20 cellular contexts compared by ENCODE assay signal in genomic region chr2:83142934-83143333, GRCh38.
A peak's percentile ranks its signal among the peaks of the same experiment; 100 is the strongest.
DNase-seq lines count a peak whose midpoint lies in the region; ATAC-seq, FAIRE-seq and TF ChIP-seq lines count a peak whose summit lies in the region.
"Had no signal": no experiment of that assay in that cellular context is flagged by ENCODE, and none has a peak within 500 bp of the region (broad histone marks: within the 10 kb centered on the region; RNA-seq: fewer than 3 reads in every experiment).

No MANE protein-coding gene starts in this region.

- in situ Hi-C loops in HepG2 (cut with HindIII; ENCODE audit: extremely low pct_ligation_motif_present, low pct_unique_long_range_greater_than_20kb): no loop called here
- in situ Hi-C loops in IMR-90 (cut with MboI; ENCODE audit: low sequenced_read_pairs): loop anchor here (25.0 kb wide), 1 partner anchor 94 kb away; no protein-coding TSS in a partner anchor

- H3K4me3 ChIP-seq in HepG2 (replicated peaks in 1 of 3; ENCODE audit: insufficient read depth in 1 of 3, low read depth in 2 of 3, low read length in 3 of 3) (no peak overlapping the region), right lobe of liver (no peak overlapping the region), IMR-90 (ENCODE audit: insufficient read depth, low read depth, low read length) (no peak overlapping the region), bronchial epithelial cell (ENCODE audit: low read depth, low read length) (no peak overlapping the region)
- H3K4me3 ChIP-seq: HAP-1 had no signal

- no peak overlapping the region for H2AK9ac ChIP-seq in IMR-90 (replicated peaks; ENCODE audit: low read depth, low read length, poor library complexity)

- H2BK5ac ChIP-seq in IMR-90 (ENCODE audit: low read depth, low read length, poor library complexity, severe bottlenecking): no peak overlapping the region

- BruUV-seq in HepG2 (replicated peaks; lab: Mats Ljungman, UMichigan) (no TSS peak), IMR-90 (replicated peaks; lab: Mats Ljungman, UMichigan) (no TSS peak)

- no peak overlapping the region for H2BK20ac ChIP-seq in IMR-90 (ENCODE audit: low read depth, low read length)

- no peak overlapping the region for H2BK120ac ChIP-seq in IMR-90 (ENCODE audit: low read depth, low read length)

- no peaks in the 10 kb centered on the region for H3K9me1 ChIP-seq in IMR-90 (ENCODE audit: insufficient read depth, low read length)

- FAIRE-seq in HepG2 (lab: Jason Lieb, UNC) (no peak), bronchial epithelial cell (lab: Jason Lieb, UNC) (no peak)
- FAIRE-seq: A204.1, G401.6, GM12892 had no signal

- intact Hi-C loops in HepG2 (cut with micrococcal nuclease; ENCODE audit: unreplicated experiment): no loop called here
- intact Hi-C loops in right lobe of liver (cut with DNase I): no loop called here
- intact Hi-C loops in IMR-90 (cut with micrococcal nuclease): no loop called here

- ATAC-seq in HepG2: no peak
- ATAC-seq in right lobe of liver: no peak
- no peak for ATAC-seq in IMR-90 (ENCODE audit: low read depth)
- ATAC-seq: CD8-positive, alpha-beta T cell had no signal

- no peaks in the 10 kb centered on the region for H3K4me1 Mint-ChIP-seq in activated naive CD8-positive, alpha-beta T cell treated with anti-CD3 and anti-CD28 coated beads for 36 hours
- H3K4me1 Mint-ChIP-seq: CD4-positive, CD25-positive, alpha-beta regulatory T cell had no signal

- H4K20me1 ChIP-seq in HepG2 (ENCODE audit: insufficient read depth, low read length): no peaks in the 10 kb centered on the region
- no peaks in the 10 kb centered on the region for H4K20me1 ChIP-seq in IMR-90 (ENCODE audit: insufficient read depth, low read length)

- no peak overlapping the region for H2AK5ac ChIP-seq in IMR-90 (ENCODE audit: low read depth, low read length)

- no peak overlapping the region for H3K27ac Mint-ChIP-seq in activated naive CD8-positive, alpha-beta T cell treated with anti-CD3 and anti-CD28 coated beads for 36 hours
- H3K27ac Mint-ChIP-seq: CD4-positive, CD25-positive, alpha-beta regulatory T cell; CD8-positive, alpha-beta T cell; HFFc6 had no signal

- H3K27me3 ChIP-seq in HepG2 (ENCODE audit: control insufficient read depth in 1 of 2, insufficient read depth in 2 of 2, low read length in 2 of 2) (no peaks in the 10 kb centered on the region), right lobe of liver (no peaks in the 10 kb centered on the region), IMR-90 (ENCODE audit: control insufficient read depth, insufficient read depth, low read length) (no peaks in the 10 kb centered on the region), bronchial epithelial cell (ENCODE audit: control insufficient read depth, insufficient read depth, low read length) (no peaks in the 10 kb centered on the region)

- no peaks in the 10 kb centered on the region for H3K27me3 Mint-ChIP-seq in activated naive CD8-positive, alpha-beta T cell treated with anti-CD3 and anti-CD28 coated beads for 36 hours
- H3K27me3 Mint-ChIP-seq: CD4-positive, CD25-positive, alpha-beta regulatory T cell had no signal

- no peak overlapping the region for H4K91ac ChIP-seq in IMR-90 (ENCODE audit: insufficient read depth, low read depth, low read length)

- no peak overlapping the region for H3K4me2 ChIP-seq in HepG2 (ENCODE audit: low read depth, low read length)
- H3K4me2 ChIP-seq in IMR-90 (ENCODE audit: low read depth, low read length): no peak overlapping the region

- H3K79me1 ChIP-seq in IMR-90 (ENCODE audit: low read depth in 1 of 2, low read length in 2 of 2): no peaks in the 10 kb centered on the region

- no peak overlapping the region for H3K4me3 Mint-ChIP-seq in activated naive CD8-positive, alpha-beta T cell treated with anti-CD3 and anti-CD28 coated beads for 36 hours
- H3K4me3 Mint-ChIP-seq: CD4-positive, CD25-positive, alpha-beta regulatory T cell; CD8-positive, alpha-beta T cell; HFFc6 had no signal

- no peaks in the 10 kb centered on the region for H3K36me3 ChIP-seq in HepG2 (replicated peaks in 1 of 2; ENCODE audit: control insufficient read depth in 1 of 2, insufficient read depth in 2 of 2, low read length in 2 of 2)
- no peaks in the 10 kb centered on the region for H3K36me3 ChIP-seq in right lobe of liver
- H3K36me3 ChIP-seq in IMR-90 (ENCODE audit: control insufficient read depth, insufficient read depth, low read length): no peaks in the 10 kb centered on the region
- no peaks in the 10 kb centered on the region for H3K36me3 ChIP-seq in bronchial epithelial cell (ENCODE audit: control insufficient read depth, insufficient read depth, low read length)
- H3K36me3 ChIP-seq: HAP-1 had no signal

- H3K36me3 Mint-ChIP-seq in activated naive CD8-positive, alpha-beta T cell treated with anti-CD3 and anti-CD28 coated beads for 36 hours: no peaks in the 10 kb centered on the region
- H3K36me3 Mint-ChIP-seq: CD4-positive, CD25-positive, alpha-beta regulatory T cell; CD8-positive, alpha-beta T cell had no signal

- H3K9ac ChIP-seq in HepG2 (ENCODE audit: insufficient read depth, low read depth, low read length) (no peak overlapping the region), IMR-90 (ENCODE audit: low read depth, low read length) (no peak overlapping the region)

- H2AFZ ChIP-seq in HepG2 (ENCODE audit: low read length): no peak overlapping the region
- H2AFZ ChIP-seq in IMR-90 (replicated peaks; ENCODE audit: low read length, poor library complexity): no peak overlapping the region

- H3K4me1 ChIP-seq in HepG2 (ENCODE audit: insufficient read depth, low read length) (no peaks in the 10 kb centered on the region), right lobe of liver (no peaks in the 10 kb centered on the region), IMR-90 (ENCODE audit: control insufficient read depth, insufficient read depth, low read length) (no peaks in the 10 kb centered on the region)
- H3K4me1 ChIP-seq: Caco-2, HAP-1 had no signal

- TF ChIP-seq RAD21 in HepG2 (CRISPR knock-in tag; IDR thresholded peaks at IDR 0.05) (no peak), IMR-90 (IDR thresholded peaks at IDR 0.05; ENCODE audit: low read length) (no peak)

- H3K4ac ChIP-seq in IMR-90 (ENCODE audit: low read depth, low read length): no peak overlapping the region

- no peak overlapping the region for H3K56ac ChIP-seq in IMR-90 (ENCODE audit: extremely low read depth, insufficient read depth, low read length)

- H3K14ac ChIP-seq in IMR-90 (replicated peaks; ENCODE audit: low read depth, low read length): no peak overlapping the region

- H3K18ac ChIP-seq in IMR-90 (ENCODE audit: low read depth, low read length): no peak overlapping the region

- H3K27ac ChIP-seq in HepG2 (ENCODE audit: extremely low read length, insufficient read depth, low read length) (no peak overlapping the region), right lobe of liver (no peak overlapping the region), IMR-90 (ENCODE audit: insufficient read depth, low read length) (no peak overlapping the region)
- H3K27ac ChIP-seq: C4-2B had no signal

- peaks cover 4% of the 10 kb centered on the region for H3K9me3 Mint-ChIP-seq in activated naive CD8-positive, alpha-beta T cell treated with anti-CD3 and anti-CD28 coated beads for 36 hours
- H3K9me3 Mint-ChIP-seq: HFFc6 had no signal

- CTCF ChIA-PET in HepG2 (lab: Yijun Ruan, JAX; ENCODE audit: low intra/inter-chr PET ratio, low total read pairs): no interaction called here
- CTCF ChIA-PET in IMR-90 (lab: Yijun Ruan, JAX): no interaction called here

- no peak overlapping the region for H4K5ac ChIP-seq in IMR-90 (ENCODE audit: low read depth, low read length)

- H4K8ac ChIP-seq in IMR-90 (ENCODE audit: low read depth in 2 of 2, low read length in 2 of 2): no peak overlapping the region

- dilution Hi-C loops in IMR-90 (cut with HindIII; ENCODE audit: low sequenced_read_pairs, unreplicated experiment): no loop called here

- peaks cover 56% of the 10 kb centered on the region for H3K9me3 ChIP-seq in HepG2 (ENCODE audit: low read length)
- H3K9me3 ChIP-seq in right lobe of liver: no peaks in the 10 kb centered on the region
- H3K9me3 ChIP-seq in IMR-90 (ENCODE audit: control insufficient read depth, insufficient read depth, low read length): no peaks in the 10 kb centered on the region
- H3K9me3 ChIP-seq: Caco-2, HAP-1 had no signal

- POLR2A ChIA-PET in HepG2 (lab: Yijun Ruan, JAX) (no interaction called here), IMR-90 (lab: Charles Lee; ENCODE audit: unreplicated experiment) (no interaction called here)

- TF ChIP-seq EP300 in HepG2 (IDR thresholded peaks at IDR 0.05; ENCODE audit: low read depth in 2 of 2, low read length in 2 of 2) (no peak), HepG2 (CRISPR knock-in tag; IDR thresholded peaks at IDR 0.05; ENCODE audit: borderline replicate concordance) (no peak)

- TF ChIP-seq CTCF in HepG2 (CRISPR knock-in tag; IDR thresholded peaks at IDR 0.05) (no peak), right lobe of liver (IDR thresholded peaks at IDR 0.05) (no peak), IMR-90 (conservative IDR thresholded peaks at IDR 0.05; ENCODE audit: low read depth, low read length) (no peak), bronchial epithelial cell (IDR thresholded peaks at IDR 0.05; ENCODE audit: insufficient read depth, low read length, severe bottlenecking) (no peak)

- H2BK15ac ChIP-seq in IMR-90 (ENCODE audit: low read depth, low read length): no peak overlapping the region

- no peaks in the 10 kb centered on the region for H3K79me2 ChIP-seq in HepG2 (ENCODE audit: insufficient read depth, low read length)

- no peak for DNase-seq in HepG2 (ENCODE audit: low spot score)
- no peak for DNase-seq in right lobe of liver
- no peak for DNase-seq in IMR-90
- DNase-seq in bronchial epithelial cell (ENCODE audit: low read depth): peak; percentile 20
- DNase-seq in activated CD4-positive, alpha-beta T cell treated with anti-CD3 and anti-CD28 coated beads for 1 hour: no peak
- no peak for DNase-seq in activated naive CD4-positive, alpha-beta T cell treated with Interleukin-2 at 50 U/mL for 16 hours
- no peak for DNase-seq in hepatic stellate cell (ENCODE audit: low spot score)
- DNase-seq in activated naive CD8-positive, alpha-beta T cell treated with anti-CD3 and anti-CD28 coated beads for 36 hours: no peak
- DNase-seq: ACHN; Caco-2; CD4-positive, CD25-positive, alpha-beta regulatory T cell; CD8-positive, alpha-beta T cell; DND-41; GOT3; HFFc6 had no signal

- TF ChIP-seq POLR2A in HepG2 (IDR thresholded peaks at IDR 0.05; ENCODE audit: insufficient read depth in 1 of 2, low read depth in 2 of 2, low read length in 2 of 2) (no peak), right lobe of liver (IDR thresholded peaks at IDR 0.05) (no peak), IMR-90 (IDR thresholded peaks at IDR 0.05; ENCODE audit: low read depth, low read length) (no peak)

- no peak overlapping the region for H3K23ac ChIP-seq in IMR-90 (ENCODE audit: low read depth, low read length)

TF ChIP-seq in IMR-90, 13 proteins besides CTCF, POLR2A, EP300 and RAD21 (continues in another document):
- peak; percentile 79 for TF ChIP-seq MAFK (IDR thresholded peaks at IDR 0.05; ENCODE audit: low read depth, low read length)
- no peak for TF ChIP-seq CHD1 (IDR thresholded peaks at IDR 0.05; ENCODE audit: low read depth, low read length)
